In genomic region chr16:14004031-14004718, GRCh38 we compare ENCODE assay signal across 15 cellular contexts.
DNase-seq lines count a peak whose midpoint lies in the region; ATAC-seq and TF ChIP-seq lines count a peak whose summit lies in the region.
"Had no signal": no experiment of that assay in that cellular context is flagged by ENCODE, and none has a peak within 500 bp of the region (broad histone marks: within the 10 kb centered on the region; RNA-seq: fewer than 3 reads in every experiment).

No MANE protein-coding gene starts in this region.

- WGBS in heart left ventricle, 4 donors = 71 to 84% (median 76%) methylated on average over 13 of the region's 13 CpGs

- H3K4me1 ChIP-seq in breast epithelium (peaks cover 0 to 4% of the 10 kb centered on the region in 2 donors), heart left ventricle (peaks cover 0 to 60% (median 37%) of the 10 kb centered on the region in 12 donors), parathyroid adenoma (peaks cover 13% of the 10 kb centered on the region), vagina (peaks cover 34% of the 10 kb centered on the region)

- peak; percentile 6 to 34 (median 18) for ATAC-seq in heart left ventricle
- ATAC-seq in GM18519 (IDR thresholded peaks at IDR 0.05; ENCODE audit: low FRiP score, unreplicated experiment) = no peak
- ATAC-seq in stimulated activated naive CD8-positive, alpha-beta T cell treated with anti-CD3 and anti-CD28 coated beads, Interleukin-15, Interleukin-2, amounts not matched to agents 100 U/mL and 50 U/mL, for 24 hours = no peak

- no peak overlapping the region for H3K9ac ChIP-seq in parathyroid adenoma

- no peaks in the 10 kb centered on the region for H3K36me3 ChIP-seq in breast epithelium
- no peaks in the 10 kb centered on the region for H3K36me3 ChIP-seq in heart left ventricle
- no peaks in the 10 kb centered on the region for H3K36me3 ChIP-seq in parathyroid adenoma (ENCODE audit: control insufficient read depth, insufficient read depth, low read length)
- no peaks in the 10 kb centered on the region for H3K36me3 ChIP-seq in vagina
- H3K36me3 ChIP-seq: cardiac muscle cell had no signal

- H3K27ac ChIP-seq in breast epithelium (peak overlapping the region; percentile 25 to 77), heart left ventricle (peak overlapping the region in 11 of 12 donors; percentile 51 to 85 (median 74)), parathyroid adenoma (peak overlapping the region; percentile 32), vagina (peak overlapping the region; percentile 74)
- H3K27ac ChIP-seq: C4-2B had no signal

- no peak overlapping the region for H2AFZ ChIP-seq in parathyroid adenoma

- TF ChIP-seq POLR2A in breast epithelium (IDR thresholded peaks at IDR 0.05) (no peak), heart left ventricle (IDR thresholded peaks at IDR 0.05) (no peak), vagina (IDR thresholded peaks at IDR 0.05) (no peak)

- intact Hi-C loops in breast epithelium (cut with DNase I; ENCODE audit: low total_unique reads) = no loop called here
- intact Hi-C loops in heart left ventricle (cut with DNase I) = loop anchor here in 7 of 10 donors (5.0 to 10.0 kb wide), 9 partner anchors 47 to 183 kb away; partner anchors contain the start of genes MRTFB (in 4 of the 7) and ERCC4 (in 2 of the 7)
- intact Hi-C loops in vagina (cut with DNase I) = no loop called here

- DNase-seq in breast epithelium (ENCODE audit: low spot score in 2 of 2) (no peak), heart left ventricle (peak; percentile 49 to 73 (median 60)), vagina (ENCODE audit: extremely low spot score in 2 of 2) (no peak)
- DNase-seq in activated naive CD4-positive, alpha-beta T cell (lab: John Stamatoyannopoulos, UW) = no peak
- no peak for DNase-seq in stimulated activated naive CD8-positive, alpha-beta T cell treated with anti-CD3 and anti-CD28 coated beads, Interleukin-15, Interleukin-2, amounts not matched to agents 100 U/mL and 50 U/mL, for 24 hours
- DNase-seq: activated gamma-delta T cell treated with Interleukin-2 at 50 U/mL for 16 hours; NCI-H2029 treated with DMSO at 0.1 percent for 48 hours; NCI-H748 treated with DMSO at 0.1 percent for 48 hours; stimulated activated CD4-positive, alpha-beta T cell treated with anti-CD3 and anti-CD28 coated beads, Interleukin-2, amount 100 ng/mL, for 24 hours; stimulated activated CD8-positive, alpha-beta memory T cell treated with anti-CD3 and anti-CD28 coated beads, Interleukin-4, amount 100 ng/mL, for 48 hours; T-helper 1 cell had no signal

- no peak overlapping the region for H3K4me3 ChIP-seq in breast epithelium
- no peak overlapping the region for H3K4me3 ChIP-seq in heart left ventricle
- no peak overlapping the region for H3K4me3 ChIP-seq in parathyroid adenoma (ENCODE audit: low read depth, low read length)
- no peak overlapping the region for H3K4me3 ChIP-seq in vagina
- H3K4me3 ChIP-seq: cardiac muscle cell had no signal

- H3K9me3 ChIP-seq in breast epithelium (no peaks in the 10 kb centered on the region), heart left ventricle (no peaks in the 10 kb centered on the region), parathyroid adenoma (ENCODE audit: control insufficient read depth, low read length) (no peaks in the 10 kb centered on the region), vagina (no peaks in the 10 kb centered on the region)

- H3K4me2 ChIP-seq in parathyroid adenoma (ENCODE audit: low read length) = no peak overlapping the region

- no peaks in the 10 kb centered on the region for H3K27me3 ChIP-seq in breast epithelium
- H3K27me3 ChIP-seq in heart left ventricle = no peaks in the 10 kb centered on the region
- H3K27me3 ChIP-seq in parathyroid adenoma (ENCODE audit: control insufficient read depth, insufficient read depth, low read length) = no peaks in the 10 kb centered on the region
- H3K27me3 ChIP-seq in vagina = no peaks in the 10 kb centered on the region
- H3K27me3 ChIP-seq: cardiac muscle cell had no signal

- no peak for TF ChIP-seq CTCF in breast epithelium (IDR thresholded peaks at IDR 0.05)
- no peak for TF ChIP-seq CTCF in heart left ventricle (IDR thresholded peaks at IDR 0.05)
- TF ChIP-seq CTCF in parathyroid adenoma (IDR thresholded peaks at IDR 0.05) = no peak
- no peak for TF ChIP-seq CTCF in vagina (IDR thresholded peaks at IDR 0.05)

- H3K79me2 ChIP-seq in parathyroid adenoma = no peaks in the 10 kb centered on the region

Comparison
In these comparisons a context has a peak if more than half of its experiments do, and no peak if none do; other contexts are left out.
1. DNase-seq: peak in heart left ventricle (5 of 5); none in breast epithelium (0 of 2), vagina (0 of 2), activated naive CD4-positive, alpha-beta T cell (0 of 4) and stimulated activated naive CD8-positive, alpha-beta T cell treated with anti-CD3 and anti-CD28 coated beads, Interleukin-15, Interleukin-2, amounts not matched to agents 100 U/mL and 50 U/mL, for 24 hours (single experiment).
2. ATAC-seq: peak in heart left ventricle (4 of 4); none in GM18519 (single experiment) and stimulated activated naive CD8-positive, alpha-beta T cell treated with anti-CD3 and anti-CD28 coated beads, Interleukin-15, Interleukin-2, amounts not matched to agents 100 U/mL and 50 U/mL, for 24 hours (single experiment).
3. intact Hi-C loops: an anchor here in heart left ventricle (5.0 to 10.0 kb wide); none called in breast epithelium and vagina.
4. Peak in every context shown above with its lines, with median percentiles within 50 percentile points of each other: H3K27ac ChIP-seq.